18 cellular contexts compared by ENCODE assay signal in genomic region chr14:50600849-50601248, GRCh38. TPM values are rescaled to one million over a fixed set of nuclear protein-coding genes. Genes with fewer than 3 reads are reported as not detected.
DNase-seq lines count a peak whose midpoint lies in the region; ATAC-seq and TF ChIP-seq lines count a peak whose summit lies in the region.
"Had no signal": no experiment of that assay in that cellular context is flagged by ENCODE, and none has a peak within 500 bp of the region (broad histone marks: within the 10 kb centered on the region; RNA-seq: fewer than 3 reads in every experiment).

No MANE protein-coding gene starts in this region.

- no peaks in the 10 kb centered on the region for H3K4me1 ChIP-seq in right cardiac atrium (ENCODE audit: control insufficient read depth, insufficient read depth, low read length)
- no peaks in the 10 kb centered on the region for H3K4me1 ChIP-seq in prostate gland (replicated peaks)
- H3K4me1 ChIP-seq: sigmoid colon had no signal

- H3K27ac ChIP-seq in WERI-Rb-1 = peak overlapping the region; percentile 31; the same call in 1 of the 2 replicates
- no peak overlapping the region for H3K27ac ChIP-seq in right cardiac atrium (ENCODE audit: low read length)
- no peak overlapping the region for H3K27ac ChIP-seq in prostate gland
- H3K27ac ChIP-seq: brain microvascular endothelial cell, sigmoid colon had no signal

- H3K36me3 Mint-ChIP-seq in stimulated activated memory B cell treated with anti-CD40 and anti-IgM and Interleukin-4, amounts not matched to agents 10 μg/mL and 1 μg/mL and 100 μg/mL, for 72 hours = no peaks in the 10 kb centered on the region
- H3K36me3 Mint-ChIP-seq: CD8-positive, alpha-beta memory T cell had no signal

- no peaks in the 10 kb centered on the region for H3K27me3 ChIP-seq in WERI-Rb-1 (ENCODE audit: insufficient read depth, low read depth, severe bottlenecking)
- H3K27me3 ChIP-seq in right cardiac atrium (ENCODE audit: control insufficient read depth, insufficient read depth) = no peaks in the 10 kb centered on the region
- no peaks in the 10 kb centered on the region for H3K27me3 ChIP-seq in prostate gland (replicated peaks; ENCODE audit: insufficient read depth)
- H3K27me3 ChIP-seq: brain microvascular endothelial cell, sigmoid colon had no signal

- H3K4me3 Mint-ChIP-seq in stimulated activated memory B cell treated with anti-CD40 and anti-IgM and Interleukin-4, amounts not matched to agents 10 μg/mL and 1 μg/mL and 100 μg/mL, for 72 hours = no peak overlapping the region
- H3K4me3 Mint-ChIP-seq: CD8-positive, alpha-beta memory T cell; naive B cell; T-helper 1 cell treated with Interleukin-12 subunit alpha and Interleukin-12 subunit beta and Interleukin-4 antibody, amounts not matched to agents 30 μg/mL and 1 μg/mL, for 36 hours had no signal

- 63% methylated on average over 5 of the region's 5 CpGs for WGBS in right cardiac atrium
- WGBS in prostate gland = 57% methylated on average over 5 of the region's 5 CpGs

- TF ChIP-seq POLR2A in prostate gland (IDR thresholded peaks at IDR 0.05) = no peak

- in situ Hi-C loops in KBM-7 (cut with MboI; ENCODE audit: low pct_unique_long_range_greater_than_20kb, low sequenced_read_pairs) = no loop called here

- peak; percentile 42 to 83 for ATAC-seq in right cardiac atrium
- no peak for ATAC-seq in stimulated activated memory B cell treated with anti-CD40 and anti-IgM and Interleukin-4, amounts not matched to agents 10 μg/mL and 1 μg/mL and 100 μg/mL, for 72 hours

- H3K4me1 Mint-ChIP-seq in stimulated activated memory B cell treated with anti-CD40 and anti-IgM and Interleukin-4, amounts not matched to agents 10 μg/mL and 1 μg/mL and 100 μg/mL, for 72 hours = no peaks in the 10 kb centered on the region
- H3K4me1 Mint-ChIP-seq: CD8-positive, alpha-beta memory T cell; naive B cell had no signal

- intact Hi-C loops in right cardiac atrium (cut with DNase I) = loop anchor here (5.0 to 10.0 kb wide), 4 partner anchors 114 to 264 kb away; no protein-coding TSS in a partner anchor
- intact Hi-C loops in prostate gland (cut with DNase I) = loop anchor here (5.0 kb wide), 1 partner anchor 176 kb away; no protein-coding TSS in a partner anchor

- DNase-seq in KBM-7 = peak; percentile 10
- DNase-seq in WERI-Rb-1 = no peak
- peak in 2 of 3 donors; percentile 19 to 79 for DNase-seq in right cardiac atrium
- DNase-seq in prostate gland (ENCODE audit: low spot score) = peak; percentile 23
- no peak for DNase-seq in AG20443 (ENCODE audit: low spot score)
- no peak for DNase-seq in stimulated activated CD4-positive, alpha-beta T cell treated with anti-CD3 and anti-CD28 coated beads, Interleukin-2, amount 100 ng/mL, for 24 hours
- DNase-seq in activated gamma-delta T cell treated with Interleukin-2 at 50 U/mL for 16 hours = no peak
- DNase-seq: activated CD4-positive, alpha-beta T cell treated with anti-CD3 and anti-CD28 coated beads, Interleukin-2, amount 50 U/mL, for 1 hour; activated effector memory CD4-positive, alpha-beta T cell treated with Interleukin-2 at 50 U/mL for 16 hours; brain microvascular endothelial cell; CD8-positive, alpha-beta memory T cell; erythroblast; naive B cell; NCI-H2029; NK-92 treated with Interleukin-12 subunit alpha and Interleukin-12 subunit beta, amount 100 ng/mL, for 24 hours; sigmoid colon had no signal

- no peaks in the 10 kb centered on the region for H3K36me3 ChIP-seq in WERI-Rb-1
- no peaks in the 10 kb centered on the region for H3K36me3 ChIP-seq in prostate gland
- H3K36me3 ChIP-seq: brain microvascular endothelial cell had no signal

- TF ChIP-seq CTCF in WERI-Rb-1 (IDR thresholded peaks at IDR 0.05; ENCODE audit: low read depth, low read length) (no peak), prostate gland (IDR thresholded peaks at IDR 0.05) (no peak)

- H3K9me3 Mint-ChIP-seq in stimulated activated memory B cell treated with anti-CD40 and anti-IgM and Interleukin-4, amounts not matched to agents 10 μg/mL and 1 μg/mL and 100 μg/mL, for 72 hours = no peaks in the 10 kb centered on the region
- H3K9me3 Mint-ChIP-seq: CD8-positive, alpha-beta memory T cell; naive B cell; T-helper 1 cell treated with Interleukin-12 subunit alpha and Interleukin-12 subunit beta and Interleukin-4 antibody, amounts not matched to agents 30 μg/mL and 1 μg/mL, for 36 hours had no signal

- H3K9me3 ChIP-seq in WERI-Rb-1 (ENCODE audit: severe bottlenecking) (no peaks in the 10 kb centered on the region), right cardiac atrium (ENCODE audit: control insufficient read depth, low read length) (no peaks in the 10 kb centered on the region), prostate gland (no peaks in the 10 kb centered on the region)
- H3K9me3 ChIP-seq: sigmoid colon had no signal

- H3K27me3 Mint-ChIP-seq in stimulated activated memory B cell treated with anti-CD40 and anti-IgM and Interleukin-4, amounts not matched to agents 10 μg/mL and 1 μg/mL and 100 μg/mL, for 72 hours = no peaks in the 10 kb centered on the region
- H3K27me3 Mint-ChIP-seq: CD8-positive, alpha-beta memory T cell; naive B cell had no signal

- H3K27ac Mint-ChIP-seq in stimulated activated memory B cell treated with anti-CD40 and anti-IgM and Interleukin-4, amounts not matched to agents 10 μg/mL and 1 μg/mL and 100 μg/mL, for 72 hours = no peak overlapping the region
- H3K27ac Mint-ChIP-seq: CD8-positive, alpha-beta memory T cell; naive B cell; T-helper 1 cell treated with Interleukin-12 subunit alpha and Interleukin-12 subunit beta and Interleukin-4 antibody, amounts not matched to agents 30 μg/mL and 1 μg/mL, for 36 hours had no signal

- H3K4me3 ChIP-seq in WERI-Rb-1 (ENCODE audit: low read depth, low read length) (no peak overlapping the region), right cardiac atrium (ENCODE audit: low read length) (peak overlapping the region; percentile 25), prostate gland (no peak overlapping the region)
- H3K4me3 ChIP-seq: sigmoid colon had no signal

RNA-seq across cellular contexts. Expression of gene ATL1, which starts 40.9 kb away (rescaled TPM):
- total RNA-seq in right cardiac atrium (1 to 10 TPM; 1.7 to 2.8 (median 2.2) TPM), prostate gland (10 to 100 TPM in 1 of 2 donors, 1 to 10 TPM in 1; 5.3 to 26.5 TPM)
- polyA plus RNA-seq in right cardiac atrium = 1.4 TPM

Comparison
In these comparisons a context has a peak if more than half of its experiments do, and no peak if none do; other contexts are left out.
1. DNase-seq: peak in KBM-7 (single experiment), right cardiac atrium (2 of 3) and prostate gland (single experiment); none in WERI-Rb-1 (single experiment), AG20443 (single experiment), stimulated activated CD4-positive, alpha-beta T cell treated with anti-CD3 and anti-CD28 coated beads, Interleukin-2, amount 100 ng/mL, for 24 hours (0 of 2) and activated gamma-delta T cell treated with Interleukin-2 at 50 U/mL for 16 hours (single experiment).